Comparison of ENCODE assay signal across 10 cellular contexts in genomic region chr15:90564109-90564508, GRCh38. TPM values are rescaled to one million over a fixed set of nuclear protein-coding genes. Genes with fewer than 3 reads are reported as not detected.
A peak's percentile ranks its signal among the peaks of the same experiment; 100 is the strongest.
DNase-seq lines count a peak whose midpoint lies in the region; ATAC-seq, FAIRE-seq and TF ChIP-seq lines count a peak whose summit lies in the region.
"Had no signal": no experiment of that assay in that cellular context is flagged by ENCODE, and none has a peak within 500 bp of the region (broad histone marks: within the 10 kb centered on the region; RNA-seq: fewer than 3 reads in every experiment).

No MANE protein-coding gene starts in this region.

- FAIRE-seq in GM18507 (lab: Jason Lieb, UNC) = peak; percentile 75

- no peaks in the 10 kb centered on the region for H3K9me3 Mint-ChIP-seq in activated naive CD8-positive, alpha-beta T cell treated with anti-CD3 and anti-CD28 coated beads, Interleukin-2, amount 50 U/mL, for 24 hours
- no peaks in the 10 kb centered on the region for H3K9me3 Mint-ChIP-seq in progenitor cell of endocrine pancreas (ENCODE audit: low read depth)

- peak overlapping the region; percentile 20 for H3K4me3 Mint-ChIP-seq in activated naive CD8-positive, alpha-beta T cell treated with anti-CD3 and anti-CD28 coated beads, Interleukin-2, amount 50 U/mL, for 24 hours
- no peak overlapping the region for H3K4me3 Mint-ChIP-seq in progenitor cell of endocrine pancreas (ENCODE audit: low read depth)

- no peaks in the 10 kb centered on the region for H3K27me3 Mint-ChIP-seq in activated naive CD8-positive, alpha-beta T cell treated with anti-CD3 and anti-CD28 coated beads, Interleukin-2, amount 50 U/mL, for 24 hours
- no peaks in the 10 kb centered on the region for H3K27me3 Mint-ChIP-seq in progenitor cell of endocrine pancreas

- peaks cover 87% of the 10 kb centered on the region for H3K4me1 Mint-ChIP-seq in activated naive CD8-positive, alpha-beta T cell treated with anti-CD3 and anti-CD28 coated beads, Interleukin-2, amount 50 U/mL, for 24 hours
- peaks cover 12% of the 10 kb centered on the region for H3K4me1 Mint-ChIP-seq in progenitor cell of endocrine pancreas (ENCODE audit: low read depth)

- no peak for ATAC-seq in activated naive CD8-positive, alpha-beta T cell treated with anti-CD3 and anti-CD28 coated beads, Interleukin-2, amount 50 U/mL, for 24 hours
- ATAC-seq in GM18870 (IDR thresholded peaks at IDR 0.05; ENCODE audit: unreplicated experiment) = no peak

- H3K36me3 Mint-ChIP-seq in activated naive CD8-positive, alpha-beta T cell treated with anti-CD3 and anti-CD28 coated beads, Interleukin-2, amount 50 U/mL, for 24 hours (ENCODE audit: low read depth) = peaks cover 26% of the 10 kb centered on the region
- peaks cover 8% of the 10 kb centered on the region for H3K36me3 Mint-ChIP-seq in progenitor cell of endocrine pancreas (ENCODE audit: insufficient read depth)

- no peak for TF ChIP-seq CTCF in progenitor cell of endocrine pancreas (IDR thresholded peaks at IDR 0.05; ENCODE audit: unreplicated experiment)

- peak overlapping the region; percentile 76 for H3K27ac Mint-ChIP-seq in activated naive CD8-positive, alpha-beta T cell treated with anti-CD3 and anti-CD28 coated beads, Interleukin-2, amount 50 U/mL, for 24 hours
- peak overlapping the region; percentile 43 for H3K27ac Mint-ChIP-seq in progenitor cell of endocrine pancreas

- DNase-seq in GM18507 (ENCODE audit: extremely low spot score, insufficient read length, low read depth) (no peak), KG1 (lab: John Stamatoyannopoulos, UW) (peak; percentile 63), progenitor cell of endocrine pancreas (ENCODE audit: low spot score, unreplicated experiment) (no peak), cortex of kidney (lab: John Stamatoyannopoulos, UW) (no peak), hypothalamus (lab: John Stamatoyannopoulos, UW) (no peak), NCI-H146 (lab: John Stamatoyannopoulos, UW) (no peak)
- no peak for DNase-seq in activated naive CD8-positive, alpha-beta T cell treated with anti-CD3 and anti-CD28 coated beads, Interleukin-2, amount 50 U/mL, for 24 hours
- DNase-seq: NCI-H1436 treated with DMSO at 0.1 percent for 48 hours, SJCRH30 had no signal

RNA-seq across cellular contexts. Expression of gene CRTC3, which starts 34.4 kb away (rescaled TPM):
- total RNA-seq in progenitor cell of endocrine pancreas = 30.0 and 34.6 TPM in 2 replicates
